16 cellular contexts compared by ENCODE assay signal in the genomic region with DNA sequence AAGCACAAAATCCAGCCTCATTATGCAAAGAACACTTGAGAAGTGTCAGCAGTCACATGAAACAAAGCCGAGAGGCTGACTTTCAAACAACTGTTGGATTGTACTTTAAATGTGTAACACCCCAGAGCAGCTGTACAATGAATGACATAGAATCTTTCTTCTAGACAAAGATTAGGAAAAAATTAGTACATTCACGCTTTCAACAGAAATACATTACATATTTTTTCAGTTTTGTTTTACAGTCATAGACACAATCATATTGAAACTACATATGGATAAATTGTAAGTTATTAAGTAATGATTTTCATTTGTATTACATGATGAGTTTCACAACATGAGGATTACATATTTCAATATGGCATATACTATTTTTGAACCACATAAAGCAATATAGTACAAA. TPM values are rescaled to one million over a fixed set of nuclear protein-coding genes. Genes with fewer than 3 reads are reported as not detected.
DNase-seq lines count a peak whose midpoint lies in the region; ATAC-seq, FAIRE-seq and TF ChIP-seq lines count a peak whose summit lies in the region.
"Had no signal": no experiment of that assay in that cellular context is flagged by ENCODE, and none has a peak within 500 bp of the region (broad histone marks: within the 10 kb centered on the region; RNA-seq: fewer than 3 reads in every experiment).

No MANE protein-coding gene starts in this region.

- peak; percentile 65 for FAIRE-seq in RCC 7860 (lab: Jason Lieb, UNC)

- ATAC-seq in GM18861 (IDR thresholded peaks at IDR 0.05; ENCODE audit: unreplicated experiment), result peak; percentile 91
- peak; percentile 85 for ATAC-seq in HG02970 (IDR thresholded peaks at IDR 0.05; ENCODE audit: low FRiP score, unreplicated experiment)
- ATAC-seq: heart right ventricle, upper lobe of right lung had no signal

- TF ChIP-seq CTCF in GM20000 (IDR thresholded peaks at IDR 0.05; ENCODE audit: extremely low read depth, missing control alignments), result no peak

- peak; percentile 15 for DNase-seq in GM20000 (ENCODE audit: low spot score)
- no peak for DNase-seq in RCC 7860 (ENCODE audit: low spot score)
- no peak for DNase-seq in mucosa of gallbladder (ENCODE audit: low spot score)
- DNase-seq in SIG-M5 (lab: John Stamatoyannopoulos, UW), result no peak
- DNase-seq in H4 (ENCODE audit: low spot score), result no peak
- DNase-seq in middle frontal gyrus (ENCODE audit: extremely low spot score, low spot score), result no peak
- DNase-seq: activated CD4-positive, alpha-beta T cell treated with anti-CD3 and anti-CD28 coated beads for 1 hour; COR-L47; effector CD4-positive, alpha-beta T cell; heart right ventricle; NCI-H2081 treated with DMSO at 0.1 percent for 48 hours; retina; upper lobe of right lung had no signal

RNA-seq across cellular contexts. Expression of a gene that starts 10.6 kb away (rescaled TPM):
- total RNA-seq in mucosa of gallbladder, result 6.6 TPM
- not detected in 2 replicates for total RNA-seq in H4 (2014; rRNA removed; shearing (Covaris generic))
- total RNA-seq: heart right ventricle, mesenteric fat pad, upper lobe of right lung had no signal
